In genomic region chr2:45167885-45168284, GRCh38 we compare ENCODE assay signal across 19 cellular contexts.
DNase-seq lines count a peak whose midpoint lies in the region; ATAC-seq and TF ChIP-seq lines count a peak whose summit lies in the region.
"Had no signal": no experiment of that assay in that cellular context is flagged by ENCODE, and none has a peak within 500 bp of the region (broad histone marks: within the 10 kb centered on the region; RNA-seq: fewer than 3 reads in every experiment).

No MANE protein-coding gene starts in this region.

- peaks cover 16% of the 10 kb centered on the region; the same call in 1 of the 2 replicates for H3F3A ChIP-seq in PC-9 (ENCODE audit: insufficient read depth, low read depth)

- H2BK120ac ChIP-seq in mesenchymal stem cell (ENCODE audit: low read depth, low read length) = no peak overlapping the region

- no peaks in the 10 kb centered on the region for H4K20me1 ChIP-seq in PC-9 (ENCODE audit: insufficient read depth)

- no peaks in the 10 kb centered on the region for H3K9me2 ChIP-seq in PC-9 (ENCODE audit: insufficient read depth)

- peaks cover 14% of the 10 kb centered on the region for H3K79me2 ChIP-seq in PC-9 (ENCODE audit: low read depth)

- TF ChIP-seq CTCF in PC-9 (conservative IDR thresholded peaks at IDR 0.05) (no peak), thoracic aorta (IDR thresholded peaks at IDR 0.05) (no peak)

- no peak overlapping the region for H4K91ac ChIP-seq in mesenchymal stem cell (ENCODE audit: low read length)

- peaks cover 42% of the 10 kb centered on the region for H3K4me1 ChIP-seq in PC-9 (replicated peaks; ENCODE audit: insufficient read depth)
- H3K4me1 ChIP-seq in mesenchymal stem cell (ENCODE audit: control insufficient read depth, insufficient read depth, low read depth, low read length) = peaks cover 11% of the 10 kb centered on the region
- peaks cover 4 to 20% of the 10 kb centered on the region in 2 donors for H3K4me1 ChIP-seq in thoracic aorta (ENCODE audit: control insufficient read depth in 1 of 2, low read depth in 2 of 2)

- H3K4me2 ChIP-seq in PC-9 = peak overlapping the region; percentile 80
- H3K4me2 ChIP-seq in mesenchymal stem cell (ENCODE audit: low read length, poor library complexity, severe bottlenecking) = peak overlapping the region; percentile 23

- H3K27me3 ChIP-seq in PC-9 (ENCODE audit: insufficient read depth, low read depth) = no peaks in the 10 kb centered on the region
- H3K27me3 ChIP-seq in mesenchymal stem cell (ENCODE audit: control insufficient read depth in 1 of 2, insufficient read depth in 1 of 2, low read length in 2 of 2) = peaks cover 0 to 11% of the 10 kb centered on the region in 2 experiments
- no peaks in the 10 kb centered on the region for H3K27me3 ChIP-seq in thoracic aorta (replicated peaks; ENCODE audit: insufficient read depth)

- intact Hi-C loops in PC-9 (cut with micrococcal nuclease; ENCODE audit: unreplicated experiment) = loop anchor here (1.0 to 2.0 kb wide), 2 partner anchors 159 to 187 kb away; partner anchors contain the start of gene SIX2

- no peaks in the 10 kb centered on the region for H3K9me3 ChIP-seq in PC-9 (ENCODE audit: insufficient read depth, low read depth)
- H3K9me3 ChIP-seq in mesenchymal stem cell (ENCODE audit: control insufficient read depth, low read length) = no peaks in the 10 kb centered on the region
- no peaks in the 10 kb centered on the region for H3K9me3 ChIP-seq in thoracic aorta
- H3K9me3 ChIP-seq: transverse colon had no signal

- CTCF ChIA-PET in PC-9 (lab: Charles Lee) = interaction anchor here (0.6 to 1.8 kb wide), 7 partner anchors 45 to 1486 kb away, joined by 3 to 12 read pairs (median 7); no protein-coding TSS in a partner anchor

- H3K36me3 ChIP-seq in PC-9 (ENCODE audit: low read depth) (no peaks in the 10 kb centered on the region), mesenchymal stem cell (ENCODE audit: control insufficient read depth in 1 of 2, insufficient read depth in 2 of 2, low read depth in 1 of 2, low read length in 2 of 2) (no peaks in the 10 kb centered on the region), thoracic aorta (no peaks in the 10 kb centered on the region)
- H3K36me3 ChIP-seq: transverse colon had no signal

- no peak overlapping the region for H3K23ac ChIP-seq in mesenchymal stem cell (ENCODE audit: low read length in 2 of 2)

- no peak for ATAC-seq in thoracic aorta (ENCODE audit: insufficient number of reproducible peaks, low FRiP score, low read depth)
- no peak for ATAC-seq in GM21423 (IDR thresholded peaks at IDR 0.05; ENCODE audit: unreplicated experiment)
- ATAC-seq: activated CD8-positive, alpha-beta T cell treated with anti-CD3 and anti-CD28 coated beads for 36 hours; natural killer cell; stimulated activated effector memory CD8-positive, alpha-beta T cell treated with anti-CD3 and anti-CD28 coated beads, Interleukin-12 subunit alpha, Interleukin-12 subunit beta, amount 100 ng/mL, for 72 hours had no signal

- BruUV-seq in PC-9 (replicated peaks; lab: Mats Ljungman, UMichigan) = no TSS peak

- H2BK12ac ChIP-seq in mesenchymal stem cell (ENCODE audit: low read length in 2 of 2) = no peak overlapping the region

- no peak overlapping the region for H3K9ac ChIP-seq in mesenchymal stem cell (ENCODE audit: low read length)

- 41% methylated on average over 1 of the region's 6 CpGs for WGBS in mesenchymal stem cell

- no peak overlapping the region for H3K14ac ChIP-seq in mesenchymal stem cell (ENCODE audit: low read length in 2 of 2)

- peak overlapping the region; percentile 79 for H3K4me3 ChIP-seq in PC-9
- no peak overlapping the region for H3K4me3 ChIP-seq in mesenchymal stem cell (ENCODE audit: insufficient read depth in 1 of 2, low read depth in 1 of 2, low read length in 2 of 2)
- peak overlapping the region; percentile 78 for H3K4me3 ChIP-seq in thoracic aorta

- no peak overlapping the region for H3K4ac ChIP-seq in mesenchymal stem cell (ENCODE audit: low read depth in 1 of 2, low read length in 2 of 2)

- no peak overlapping the region for H3K18ac ChIP-seq in mesenchymal stem cell (ENCODE audit: low read depth in 1 of 2, low read length in 2 of 2)

- no peak overlapping the region for H4K8ac ChIP-seq in mesenchymal stem cell (ENCODE audit: low read length)

- H2AFZ ChIP-seq in PC-9 (peak overlapping the region; percentile 90), mesenchymal stem cell (ENCODE audit: low read depth, low read length) (no peak overlapping the region)

- H3K27ac ChIP-seq in PC-9 (no peak overlapping the region), mesenchymal stem cell (ENCODE audit: low read length, poor library complexity, severe bottlenecking) (no peak overlapping the region), thoracic aorta (no peak overlapping the region)
- H3K27ac ChIP-seq: transverse colon had no signal

- no peak overlapping the region for H2BK15ac ChIP-seq in mesenchymal stem cell (ENCODE audit: low read depth, poor library complexity, severe bottlenecking)

- peak in 2 of 3 experiments; percentile 24 to 65 for DNase-seq in NCI-H1417 (lab: John Stamatoyannopoulos, UW)
- no peak for DNase-seq in NCI-H1417 treated with DMSO at 0.1 percent for 48 hours (lab: John Stamatoyannopoulos, UW)
- DNase-seq in PC-9 = no peak
- DNase-seq in mesenchymal stem cell = no peak
- DNase-seq in thoracic aorta (ENCODE audit: low spot score) = no peak
- DNase-seq in NCI-H2107 treated with DMSO at 0.1 percent for 48 hours (lab: John Stamatoyannopoulos, UW; ENCODE audit: unreplicated experiment) = no peak
- no peak for DNase-seq in stimulated activated CD4-positive, alpha-beta T cell treated with anti-CD3 and anti-CD28 coated beads, Interleukin-15, amount 100 ng/mL, for 24 hours
- DNase-seq: activated B cell treated with CpG ODN at 0.5 μM for 24 hours; activated CD8-positive, alpha-beta T cell treated with anti-CD3 and anti-CD28 coated beads for 36 hours; activated T-cell treated with anti-CD3 and anti-CD28 coated beads, Interleukin-2, amount 50 U/mL, for 48 hours; Kasumi-1; mesendoderm; natural killer cell; NCI-H1105 treated with DMSO at 0.1 percent for 48 hours; NCI-H2171; NCI-H774; transverse colon had no signal

- H2BK5ac ChIP-seq in mesenchymal stem cell (ENCODE audit: low read depth, low read length, poor library complexity, severe bottlenecking) = no peak overlapping the region

- H2AK5ac ChIP-seq in mesenchymal stem cell (ENCODE audit: low read length, severe bottlenecking) = no peak overlapping the region

- POLR2A ChIA-PET in PC-9 (lab: Charles Lee; ENCODE audit: unreplicated experiment) = interaction anchor here (0.6 to 1.0 kb wide), 5 partner anchors 48 to 770 kb away, joined by 3 to 13 read pairs (median 4); no protein-coding TSS in a partner anchor

- H3K79me1 ChIP-seq in mesenchymal stem cell (replicated peaks; ENCODE audit: low read length, poor library complexity, severe bottlenecking) = no peaks in the 10 kb centered on the region

Comparison
In these comparisons a context has a peak if more than half of its experiments do, and no peak if none do; other contexts are left out.
1. DNase-seq: peak in NCI-H1417 (2 of 3); none in NCI-H1417 treated with DMSO at 0.1 percent for 48 hours (single experiment), PC-9 (0 of 2), mesenchymal stem cell (single experiment), thoracic aorta (single experiment), NCI-H2107 treated with DMSO at 0.1 percent for 48 hours (single experiment) and stimulated activated CD4-positive, alpha-beta T cell treated with anti-CD3 and anti-CD28 coated beads, Interleukin-15, amount 100 ng/mL, for 24 hours (single experiment).
2. H3K4me3 ChIP-seq: peak in PC-9 (single experiment) and thoracic aorta (single experiment); none in mesenchymal stem cell (0 of 2).